Comparison of ENCODE assay signal across 18 cellular contexts in the genomic region with DNA sequence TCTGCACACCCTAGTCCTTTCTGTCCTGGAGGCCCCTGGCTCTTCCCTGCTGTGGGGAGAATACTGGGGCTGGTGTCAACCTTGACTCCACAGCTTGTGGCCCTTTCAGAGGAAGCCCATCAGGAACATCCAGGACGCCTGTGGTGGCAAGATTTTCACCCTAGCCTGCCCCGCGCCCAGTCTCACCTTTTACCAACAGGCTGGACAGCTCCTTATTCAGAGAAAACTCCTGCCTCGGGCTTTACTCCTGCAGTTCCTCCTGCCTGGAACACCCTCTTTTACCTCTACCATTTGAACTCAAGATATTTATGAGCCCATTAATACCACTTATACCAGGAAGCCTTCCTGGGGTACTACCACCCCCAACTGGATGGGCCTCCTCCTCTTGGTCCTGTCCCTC. TPM values are rescaled to one million over a fixed set of nuclear protein-coding genes. Genes with fewer than 3 reads are reported as not detected.
DNase-seq lines count a peak whose midpoint lies in the region; ATAC-seq and TF ChIP-seq lines count a peak whose summit lies in the region.
"Had no signal": no experiment of that assay in that cellular context is flagged by ENCODE, and none has a peak within 500 bp of the region (broad histone marks: within the 10 kb centered on the region; RNA-seq: fewer than 3 reads in every experiment).

No MANE protein-coding gene starts in this region.

- no peak overlapping the region for H3K4me3 Mint-ChIP-seq in MCF 10A (ENCODE audit: unreplicated experiment)
- H3K4me3 Mint-ChIP-seq in nephron: peak overlapping the region; percentile 15 to 34 (median 20)
- no peak overlapping the region for H3K4me3 Mint-ChIP-seq in nephron progenitor cell
- H3K4me3 Mint-ChIP-seq: CD14-positive monocyte; CD8-positive, alpha-beta T cell; H9 had no signal

- in situ Hi-C loops in T47D (cut with HindIII; ENCODE audit: low pct_unique_long_range_greater_than_20kb, low sequenced_read_pairs): no loop called here

- peak; percentile 16 to 18 for DNase-seq in T47D (ENCODE audit: low read depth in 1 of 2, low spot score in 1 of 2)
- no peak for DNase-seq in MCF 10A (ENCODE audit: unreplicated experiment)
- no peak for DNase-seq in activated CD4-positive, CD25-positive, alpha-beta regulatory T cell (lab: John Stamatoyannopoulos, UW)
- no peak for DNase-seq in nephron progenitor cell
- DNase-seq: 8988T; Calu3; CD8-positive, alpha-beta T cell; DMS53; DND-41; EL; GOT3; H9 had no signal

- H3K4me1 Mint-ChIP-seq in MCF 10A (ENCODE audit: insufficient read depth, unreplicated experiment) (no peaks in the 10 kb centered on the region), nephron (peaks cover 5% of the 10 kb centered on the region), nephron progenitor cell (peaks cover 15% of the 10 kb centered on the region)

- ATAC-seq in HG02763 (IDR thresholded peaks at IDR 0.05; ENCODE audit: unreplicated experiment): no peak
- ATAC-seq: CD8-positive, alpha-beta T cell; GM12878 had no signal

- CTCF ChIA-PET in MCF 10A (lab: Yijun Ruan, JAX) (no interaction called here), HEK293 (lab: Yijun Ruan, JAX) (no interaction called here)

- no TSS peak for BruUV-seq in MCF 10A (replicated peaks; lab: Mats Ljungman, UMichigan)

- no peaks in the 10 kb centered on the region for H3K36me3 Mint-ChIP-seq in MCF 10A (ENCODE audit: insufficient read depth, unreplicated experiment)
- no peaks in the 10 kb centered on the region for H3K36me3 Mint-ChIP-seq in nephron (ENCODE audit: low read depth)
- no peaks in the 10 kb centered on the region for H3K36me3 Mint-ChIP-seq in nephron progenitor cell (ENCODE audit: low read depth)
- H3K36me3 Mint-ChIP-seq: CD14-positive monocyte; CD8-positive, alpha-beta T cell had no signal

- H3K27ac Mint-ChIP-seq in MCF 10A (ENCODE audit: low read depth, unreplicated experiment) (no peak overlapping the region), nephron (no peak overlapping the region), nephron progenitor cell (no peak overlapping the region)
- H3K27ac Mint-ChIP-seq: CD8-positive, alpha-beta T cell had no signal

- no peaks in the 10 kb centered on the region for H3K9me3 Mint-ChIP-seq in MCF 10A (ENCODE audit: unreplicated experiment)
- H3K9me3 Mint-ChIP-seq in nephron: no peaks in the 10 kb centered on the region
- H3K9me3 Mint-ChIP-seq in nephron progenitor cell: no peaks in the 10 kb centered on the region
- H3K9me3 Mint-ChIP-seq: CD8-positive, alpha-beta T cell; H9 had no signal

- TF ChIP-seq CTCF in MCF 10A (IDR thresholded peaks at IDR 0.05; ENCODE audit: unreplicated experiment): no peak
- TF ChIP-seq CTCF in HEK293 (tag by site-specific recombination; IDR thresholded peaks at IDR 0.05): no peak
- TF ChIP-seq CTCF in nephron (IDR thresholded peaks at IDR 0.05; ENCODE audit: unreplicated experiment in 3 of 3): no peak
- TF ChIP-seq CTCF in nephron progenitor cell (IDR thresholded peaks at IDR 0.05): no peak

- H3K27me3 Mint-ChIP-seq in MCF 10A (ENCODE audit: insufficient read depth, unreplicated experiment): peaks cover 46% of the 10 kb centered on the region
- peaks cover 46% of the 10 kb centered on the region for H3K27me3 Mint-ChIP-seq in nephron (ENCODE audit: low read depth)
- H3K27me3 Mint-ChIP-seq in nephron progenitor cell (ENCODE audit: low read depth, poor library complexity): peaks cover 74% of the 10 kb centered on the region

- H3K9me3 ChIP-seq in HEK293 (ENCODE audit: control insufficient read depth, insufficient read depth, low read depth, low read length): no peaks in the 10 kb centered on the region
- H3K9me3 ChIP-seq: BLaER1 had no signal

- H3K27ac ChIP-seq in HEK293 (ENCODE audit: extremely low read depth, low read depth, low read length): no peak overlapping the region
- H3K27ac ChIP-seq: BLaER1 had no signal

- no peaks in the 10 kb centered on the region for H3K4me1 ChIP-seq in HEK293 (ENCODE audit: control insufficient read depth, insufficient read depth, low read length)

- H3K36me3 ChIP-seq in HEK293 (ENCODE audit: control insufficient read depth in 2 of 2, insufficient read depth in 1 of 2, low read length in 2 of 2): no peaks in the 10 kb centered on the region
- H3K36me3 ChIP-seq: BLaER1 had no signal

- intact Hi-C loops in MCF 10A (cut with micrococcal nuclease): no loop called here

- H3K4me3 ChIP-seq in HEK293 (ENCODE audit: low read depth, low read length): no peak overlapping the region
- H3K4me3 ChIP-seq: BLaER1, GM12878 had no signal

- POLR2A ChIA-PET in MCF 10A (lab: Yijun Ruan, JAX): no interaction called here
- POLR2A ChIA-PET in HEK293 (lab: Yijun Ruan, JAX): no interaction called here

TF ChIP-seq in HEK293, 187 proteins besides CTCF, POLR2A, EP300 and RAD21:
- TF ChIP-seq ZNF623 (tag by site-specific recombination; IDR thresholded peaks at IDR 0.05): no peak
- TF ChIP-seq, protein P1, sequence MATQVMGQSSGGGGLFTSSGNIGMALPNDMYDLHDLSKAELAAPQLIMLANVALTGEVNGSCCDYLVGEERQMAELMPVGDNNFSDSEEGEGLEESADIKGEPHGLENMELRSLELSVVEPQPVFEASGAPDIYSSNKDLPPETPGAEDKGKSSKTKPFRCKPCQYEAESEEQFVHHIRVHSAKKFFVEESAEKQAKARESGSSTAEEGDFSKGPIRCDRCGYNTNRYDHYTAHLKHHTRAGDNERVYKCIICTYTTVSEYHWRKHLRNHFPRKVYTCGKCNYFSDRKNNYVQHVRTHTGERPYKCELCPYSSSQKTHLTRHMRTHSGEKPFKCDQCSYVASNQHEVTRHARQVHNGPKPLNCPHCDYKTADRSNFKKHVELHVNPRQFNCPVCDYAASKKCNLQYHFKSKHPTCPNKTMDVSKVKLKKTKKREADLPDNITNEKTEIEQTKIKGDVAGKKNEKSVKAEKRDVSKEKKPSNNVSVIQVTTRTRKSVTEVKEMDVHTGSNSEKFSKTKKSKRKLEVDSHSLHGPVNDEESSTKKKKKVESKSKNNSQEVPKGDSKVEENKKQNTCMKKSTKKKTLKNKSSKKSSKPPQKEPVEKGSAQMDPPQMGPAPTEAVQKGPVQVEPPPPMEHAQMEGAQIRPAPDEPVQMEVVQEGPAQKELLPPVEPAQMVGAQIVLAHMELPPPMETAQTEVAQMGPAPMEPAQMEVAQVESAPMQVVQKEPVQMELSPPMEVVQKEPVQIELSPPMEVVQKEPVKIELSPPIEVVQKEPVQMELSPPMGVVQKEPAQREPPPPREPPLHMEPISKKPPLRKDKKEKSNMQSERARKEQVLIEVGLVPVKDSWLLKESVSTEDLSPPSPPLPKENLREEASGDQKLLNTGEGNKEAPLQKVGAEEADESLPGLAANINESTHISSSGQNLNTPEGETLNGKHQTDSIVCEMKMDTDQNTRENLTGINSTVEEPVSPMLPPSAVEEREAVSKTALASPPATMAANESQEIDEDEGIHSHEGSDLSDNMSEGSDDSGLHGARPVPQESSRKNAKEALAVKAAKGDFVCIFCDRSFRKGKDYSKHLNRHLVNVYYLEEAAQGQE (tag by site-specific recombination; IDR thresholded peaks at IDR 0.05): peak; percentile 75
- TF ChIP-seq, protein P2, sequence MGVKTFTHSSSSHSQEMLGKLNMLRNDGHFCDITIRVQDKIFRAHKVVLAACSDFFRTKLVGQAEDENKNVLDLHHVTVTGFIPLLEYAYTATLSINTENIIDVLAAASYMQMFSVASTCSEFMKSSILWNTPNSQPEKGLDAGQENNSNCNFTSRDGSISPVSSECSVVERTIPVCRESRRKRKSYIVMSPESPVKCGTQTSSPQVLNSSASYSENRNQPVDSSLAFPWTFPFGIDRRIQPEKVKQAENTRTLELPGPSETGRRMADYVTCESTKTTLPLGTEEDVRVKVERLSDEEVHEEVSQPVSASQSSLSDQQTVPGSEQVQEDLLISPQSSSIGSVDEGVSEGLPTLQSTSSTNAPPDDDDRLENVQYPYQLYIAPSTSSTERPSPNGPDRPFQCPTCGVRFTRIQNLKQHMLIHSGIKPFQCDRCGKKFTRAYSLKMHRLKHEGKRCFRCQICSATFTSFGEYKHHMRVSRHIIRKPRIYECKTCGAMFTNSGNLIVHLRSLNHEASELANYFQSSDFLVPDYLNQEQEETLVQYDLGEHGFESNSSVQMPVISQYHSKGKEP (tag by site-specific recombination; IDR thresholded peaks at IDR 0.05): no peak

RNA-seq across cellular contexts. Expression of a gene that starts 2.7 kb away (rescaled TPM):
- not detected in 2 replicates for total RNA-seq in MCF 10A (2022)

Comparison
In these comparisons a context has a peak if more than half of its experiments do, and no peak if none do; other contexts are left out.
1. DNase-seq: peak in T47D (2 of 2); none in MCF 10A (single experiment), activated CD4-positive, CD25-positive, alpha-beta regulatory T cell (0 of 4) and nephron progenitor cell (single experiment).
2. H3K4me3 Mint-ChIP-seq: peak in nephron (3 of 3); none in MCF 10A (single experiment) and nephron progenitor cell (single experiment).